Comparison of ENCODE assay signal across 17 cellular contexts in the genomic region with DNA sequence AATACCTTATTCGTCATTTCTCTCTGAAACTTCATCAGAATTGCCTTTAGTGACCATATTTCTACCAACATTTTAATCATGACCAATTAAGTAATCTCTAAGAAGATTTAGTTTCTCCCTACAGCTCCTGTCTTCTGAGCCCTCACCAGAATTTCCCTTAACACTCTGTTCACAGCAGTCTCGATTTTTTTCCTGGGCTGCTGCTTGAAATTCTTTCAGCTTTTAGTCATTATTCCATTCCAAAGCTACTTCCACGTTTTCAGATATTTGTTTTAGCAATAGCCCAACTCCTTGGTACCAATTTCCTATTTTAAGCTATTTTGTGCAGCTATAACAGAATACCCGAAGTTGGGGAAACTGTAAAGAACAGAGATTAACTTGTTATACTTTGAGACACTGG.
A peak's percentile ranks its signal among the peaks of the same experiment; 100 is the strongest.
DNase-seq lines count a peak whose midpoint lies in the region; ATAC-seq and TF ChIP-seq lines count a peak whose summit lies in the region.
"Had no signal": no experiment of that assay in that cellular context is flagged by ENCODE, and none has a peak within 500 bp of the region (broad histone marks: within the 10 kb centered on the region; RNA-seq: fewer than 3 reads in every experiment).

No MANE protein-coding gene starts in this region.

- H3K4me3 Mint-ChIP-seq in chondrocyte (ENCODE audit: unreplicated experiment) (no peak overlapping the region), osteocyte (ENCODE audit: unreplicated experiment) (no peak overlapping the region)
- H3K4me3 Mint-ChIP-seq in activated naive CD8-positive, alpha-beta T cell treated with anti-CD3 and anti-CD28 coated beads, Interleukin-2, amount 50 U/mL, for 24 hours: no peak overlapping the region
- no peak overlapping the region for H3K4me3 Mint-ChIP-seq in T-helper 2 cell treated with Interferon-gamma antibody and Interleukin-4, amounts not matched to agents 5 μg/mL and 100 μg/mL, for 36 hours
- H3K4me3 Mint-ChIP-seq: CD8-positive, alpha-beta T cell had no signal

- H3K27ac Mint-ChIP-seq in chondrocyte (ENCODE audit: unreplicated experiment): peak overlapping the region; percentile 81
- peak overlapping the region; percentile 73 for H3K27ac Mint-ChIP-seq in osteocyte (ENCODE audit: unreplicated experiment)
- no peak overlapping the region for H3K27ac Mint-ChIP-seq in activated naive CD8-positive, alpha-beta T cell treated with anti-CD3 and anti-CD28 coated beads, Interleukin-2, amount 50 U/mL, for 24 hours
- no peak overlapping the region for H3K27ac Mint-ChIP-seq in T-helper 2 cell treated with Interferon-gamma antibody and Interleukin-4, amounts not matched to agents 5 μg/mL and 100 μg/mL, for 36 hours
- H3K27ac Mint-ChIP-seq: CD8-positive, alpha-beta T cell had no signal

- H3K36me3 Mint-ChIP-seq in chondrocyte (ENCODE audit: low read depth) (no peaks in the 10 kb centered on the region), osteocyte (ENCODE audit: unreplicated experiment) (no peaks in the 10 kb centered on the region)
- no peaks in the 10 kb centered on the region for H3K36me3 Mint-ChIP-seq in activated naive CD8-positive, alpha-beta T cell treated with anti-CD3 and anti-CD28 coated beads, Interleukin-2, amount 50 U/mL, for 24 hours (ENCODE audit: low read depth)
- no peaks in the 10 kb centered on the region for H3K36me3 Mint-ChIP-seq in T-helper 2 cell treated with Interferon-gamma antibody and Interleukin-4, amounts not matched to agents 5 μg/mL and 100 μg/mL, for 36 hours (ENCODE audit: low read depth)
- H3K36me3 Mint-ChIP-seq: CD8-positive, alpha-beta T cell had no signal

- peak overlapping the region; percentile 67 to 88 for H3K27ac ChIP-seq in aorta (ENCODE audit: low read depth in 1 of 2, low read length in 2 of 2)
- H3K27ac ChIP-seq in gastroesophageal sphincter: no peak overlapping the region
- H3K27ac ChIP-seq: BLaER1, RWPE1, SJCRH30 had no signal

- peak; percentile 48 for ATAC-seq in aorta (ENCODE audit: low FRiP score)
- ATAC-seq in gastroesophageal sphincter: no peak
- no peak for ATAC-seq in activated naive CD8-positive, alpha-beta T cell treated with anti-CD3 and anti-CD28 coated beads, Interleukin-2, amount 50 U/mL, for 24 hours
- ATAC-seq: CD8-positive, alpha-beta T cell; PC-3 had no signal

- H3K4me3 ChIP-seq in aorta (ENCODE audit: low read length in 2 of 2) (peak overlapping the region in 1 of 2 donors; percentile 18), gastroesophageal sphincter (no peak overlapping the region)
- H3K4me3 ChIP-seq: BLaER1, SJCRH30 had no signal

- peaks cover 0 to 4% of the 10 kb centered on the region in 2 donors for H3K4me1 ChIP-seq in aorta (ENCODE audit: control insufficient read depth in 1 of 2, insufficient read depth in 2 of 2, low read length in 2 of 2)
- peaks cover 0 to 4% (median 0%) of the 10 kb centered on the region in 3 donors for H3K4me1 ChIP-seq in gastroesophageal sphincter
- H3K4me1 ChIP-seq: BLaER1, SJCRH30 had no signal

- H3K9me3 ChIP-seq in aorta (ENCODE audit: control insufficient read depth, low read length): no peaks in the 10 kb centered on the region
- no peaks in the 10 kb centered on the region for H3K9me3 ChIP-seq in gastroesophageal sphincter
- H3K9me3 ChIP-seq: BLaER1, SJCRH30 had no signal

- no peak for TF ChIP-seq POLR2A in gastroesophageal sphincter (IDR thresholded peaks at IDR 0.05)

- TF ChIP-seq CTCF in chondrocyte (IDR thresholded peaks at IDR 0.05) (no peak), osteocyte (IDR thresholded peaks at IDR 0.05) (no peak), gastroesophageal sphincter (IDR thresholded peaks at IDR 0.05) (no peak)

- H3K9me3 Mint-ChIP-seq in chondrocyte (ENCODE audit: low read depth) (peaks cover 5% of the 10 kb centered on the region), osteocyte (ENCODE audit: unreplicated experiment) (no peaks in the 10 kb centered on the region)
- H3K9me3 Mint-ChIP-seq in activated naive CD8-positive, alpha-beta T cell treated with anti-CD3 and anti-CD28 coated beads, Interleukin-2, amount 50 U/mL, for 24 hours: no peaks in the 10 kb centered on the region
- no peaks in the 10 kb centered on the region for H3K9me3 Mint-ChIP-seq in T-helper 2 cell treated with Interferon-gamma antibody and Interleukin-4, amounts not matched to agents 5 μg/mL and 100 μg/mL, for 36 hours
- H3K9me3 Mint-ChIP-seq: CD8-positive, alpha-beta T cell had no signal

- WGBS in aorta, 2 donors: 5 to 8% methylated on average over 4 of the region's 4 CpGs
- 56 to 79% methylated on average over 4 of the region's 4 CpGs for WGBS in gastroesophageal sphincter (ENCODE audit: low coverage in 1 of 2), 2 donors

- H3K27me3 ChIP-seq in aorta (ENCODE audit: control insufficient read depth in 1 of 2, insufficient read depth in 2 of 2, low read length in 1 of 2): no peaks in the 10 kb centered on the region
- H3K27me3 ChIP-seq in gastroesophageal sphincter: no peaks in the 10 kb centered on the region
- H3K27me3 ChIP-seq: BLaER1, SJCRH30 had no signal

- TF ChIP-seq EP300 in gastroesophageal sphincter (IDR thresholded peaks at IDR 0.05): no peak

- H3K4me1 Mint-ChIP-seq in chondrocyte (ENCODE audit: low read depth) (peaks cover 38% of the 10 kb centered on the region), osteocyte (ENCODE audit: unreplicated experiment) (peaks cover 24% of the 10 kb centered on the region)
- no peaks in the 10 kb centered on the region for H3K4me1 Mint-ChIP-seq in activated naive CD8-positive, alpha-beta T cell treated with anti-CD3 and anti-CD28 coated beads, Interleukin-2, amount 50 U/mL, for 24 hours
- no peaks in the 10 kb centered on the region for H3K4me1 Mint-ChIP-seq in T-helper 2 cell treated with Interferon-gamma antibody and Interleukin-4, amounts not matched to agents 5 μg/mL and 100 μg/mL, for 36 hours (ENCODE audit: low read depth)

- intact Hi-C loops in aorta (cut with DNase I): no loop called here

- peak; percentile 10 for DNase-seq in GM04503 (ENCODE audit: low read depth)
- DNase-seq in chondrocyte (ENCODE audit: low spot score): no peak
- no peak for DNase-seq in osteocyte (ENCODE audit: extremely low spot score, unreplicated experiment)
- DNase-seq in aorta: no peak
- no peak for DNase-seq in activated naive CD8-positive, alpha-beta T cell treated with anti-CD3 and anti-CD28 coated beads, Interleukin-2, amount 50 U/mL, for 24 hours
- DNase-seq in T-helper 2 cell treated with Interferon-gamma antibody and Interleukin-4, amounts not matched to agents 5 μg/mL and 100 μg/mL, for 36 hours (ENCODE audit: low spot score): no peak
- DNase-seq: CD8-positive, alpha-beta T cell; DMS79 treated with DMSO at 0.1 percent for 48 hours; NCI-H1048; NCI-H1436 treated with DMSO at 0.1 percent for 48 hours; NCI-H2081; NCI-H748 treated with DMSO at 0.1 percent for 48 hours; PC-3; SJCRH30 had no signal

- H3K36me3 ChIP-seq in aorta (ENCODE audit: control insufficient read depth in 1 of 2, insufficient read depth in 2 of 2, low read length in 1 of 2) (no peaks in the 10 kb centered on the region), gastroesophageal sphincter (no peaks in the 10 kb centered on the region)
- H3K36me3 ChIP-seq: BLaER1, SJCRH30 had no signal

- H3K27me3 Mint-ChIP-seq in chondrocyte (ENCODE audit: low read depth) (no peaks in the 10 kb centered on the region), osteocyte (ENCODE audit: unreplicated experiment) (no peaks in the 10 kb centered on the region)
- no peaks in the 10 kb centered on the region for H3K27me3 Mint-ChIP-seq in activated naive CD8-positive, alpha-beta T cell treated with anti-CD3 and anti-CD28 coated beads, Interleukin-2, amount 50 U/mL, for 24 hours
- H3K27me3 Mint-ChIP-seq in T-helper 2 cell treated with Interferon-gamma antibody and Interleukin-4, amounts not matched to agents 5 μg/mL and 100 μg/mL, for 36 hours (ENCODE audit: low read depth): no peaks in the 10 kb centered on the region

Comparison
In these comparisons a context has a peak if more than half of its experiments do, and no peak if none do; other contexts are left out.
1. H3K27ac Mint-ChIP-seq: peak in chondrocyte (single experiment) and osteocyte (single experiment); none in activated naive CD8-positive, alpha-beta T cell treated with anti-CD3 and anti-CD28 coated beads, Interleukin-2, amount 50 U/mL, for 24 hours (single experiment) and T-helper 2 cell treated with Interferon-gamma antibody and Interleukin-4, amounts not matched to agents 5 μg/mL and 100 μg/mL, for 36 hours (single experiment).
2. H3K27ac ChIP-seq: peak in aorta (2 of 2); none in gastroesophageal sphincter (0 of 4).